In the genomic region with DNA sequence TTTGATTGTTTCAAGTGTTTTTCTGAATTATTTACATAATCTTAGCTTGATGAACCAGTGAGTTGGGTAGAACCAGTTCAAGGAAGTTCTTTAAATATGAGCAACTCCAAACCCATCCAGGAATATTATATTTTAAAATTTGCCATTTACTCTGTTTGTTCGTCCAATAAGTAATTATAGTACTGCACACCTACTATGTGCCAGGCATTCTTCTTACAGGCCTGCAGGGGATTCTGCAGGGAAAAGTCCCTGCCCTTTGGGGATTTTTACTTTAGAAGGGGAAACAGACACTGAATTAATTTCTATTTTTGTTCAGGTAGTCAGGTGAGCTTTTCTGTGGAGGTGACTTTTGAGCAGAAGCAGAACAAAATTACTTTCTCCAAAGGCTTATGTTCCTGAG, we compare ENCODE assay signal across 18 cellular contexts.
A peak's percentile ranks its signal among the peaks of the same experiment; 100 is the strongest.
DNase-seq lines count a peak whose midpoint lies in the region; ATAC-seq, FAIRE-seq and TF ChIP-seq lines count a peak whose summit lies in the region.
"Had no signal": no experiment of that assay in that cellular context is flagged by ENCODE, and none has a peak within 500 bp of the region (broad histone marks: within the 10 kb centered on the region; RNA-seq: fewer than 3 reads in every experiment).

No MANE protein-coding gene starts in this region.

- H3K4me1 Mint-ChIP-seq in activated CD8-positive, alpha-beta memory T cell treated with anti-CD3 and anti-CD28 coated beads, Interleukin-2, amount 10 ng/mL, durations not matched to agents 7 days and 5 days, result peaks cover 59% of the 10 kb centered on the region
- H3K4me1 Mint-ChIP-seq in activated naive CD8-positive, alpha-beta T cell treated with anti-CD3 and anti-CD28 coated beads for 36 hours, result peaks cover 58% of the 10 kb centered on the region
- peaks cover 54 to 55% of the 10 kb centered on the region in 2 donors for H3K4me1 Mint-ChIP-seq in natural killer cell treated with Interleukin-12 subunit alpha and Interleukin-12 subunit beta and Interleukin-15 and Interleukin-18, amount 100 ng/mL, for 72 hours (ENCODE audit: low read depth in 2 of 2)
- H3K4me1 Mint-ChIP-seq: brain had no signal

- peak; percentile 73 for FAIRE-seq in GM12892 (lab: Jason Lieb, UNC)
- FAIRE-seq: kidney, urothelium cell line had no signal

- no peak overlapping the region for H3K4me3 Mint-ChIP-seq in activated CD8-positive, alpha-beta memory T cell treated with anti-CD3 and anti-CD28 coated beads, Interleukin-2, amount 10 ng/mL, durations not matched to agents 7 days and 5 days
- H3K4me3 Mint-ChIP-seq in activated naive CD8-positive, alpha-beta T cell treated with anti-CD3 and anti-CD28 coated beads for 36 hours, result no peak overlapping the region
- peak overlapping the region; percentile 74 for H3K4me3 Mint-ChIP-seq in natural killer cell treated with Interleukin-12 subunit alpha and Interleukin-12 subunit beta and Interleukin-15 and Interleukin-18, amount 100 ng/mL, for 72 hours
- H3K4me3 Mint-ChIP-seq: brain had no signal

- CTCF ChIA-PET in activated CD8-positive, alpha-beta memory T cell treated with anti-CD3 and anti-CD28 coated beads, Interleukin-2, amount 10 ng/mL, durations not matched to agents 7 days and 5 days (lab: Charles Lee), result interaction anchor here (0.7 to 1.6 kb wide), 5 partner anchors 10 to 114 kb away, joined by 3 to 7 read pairs (median 3); no protein-coding TSS in a partner anchor

- no peaks in the 10 kb centered on the region for H3K9me3 Mint-ChIP-seq in activated CD8-positive, alpha-beta memory T cell treated with anti-CD3 and anti-CD28 coated beads, Interleukin-2, amount 10 ng/mL, durations not matched to agents 7 days and 5 days (ENCODE audit: low read depth)
- H3K9me3 Mint-ChIP-seq in activated naive CD8-positive, alpha-beta T cell treated with anti-CD3 and anti-CD28 coated beads for 36 hours, result no peaks in the 10 kb centered on the region
- no peaks in the 10 kb centered on the region for H3K9me3 Mint-ChIP-seq in natural killer cell treated with Interleukin-12 subunit alpha and Interleukin-12 subunit beta and Interleukin-15 and Interleukin-18, amount 100 ng/mL, for 72 hours
- H3K9me3 Mint-ChIP-seq: activated naive CD4-positive, alpha-beta T cell treated with anti-CD3 and anti-CD28 coated beads, Interleukin-2, amount 50 U/mL, for 24 hours; brain had no signal

- peak overlapping the region; percentile 92 for H3K27ac Mint-ChIP-seq in activated CD8-positive, alpha-beta memory T cell treated with anti-CD3 and anti-CD28 coated beads, Interleukin-2, amount 10 ng/mL, durations not matched to agents 7 days and 5 days
- peak overlapping the region; percentile 86 for H3K27ac Mint-ChIP-seq in activated naive CD8-positive, alpha-beta T cell treated with anti-CD3 and anti-CD28 coated beads for 36 hours
- H3K27ac Mint-ChIP-seq in natural killer cell treated with Interleukin-12 subunit alpha and Interleukin-12 subunit beta and Interleukin-15 and Interleukin-18, amount 100 ng/mL, for 72 hours, result peak overlapping the region; percentile 92 to 94
- H3K27ac Mint-ChIP-seq: brain had no signal

- H3K36me3 Mint-ChIP-seq in activated CD8-positive, alpha-beta memory T cell treated with anti-CD3 and anti-CD28 coated beads, Interleukin-2, amount 10 ng/mL, durations not matched to agents 7 days and 5 days, result peaks cover 72% of the 10 kb centered on the region
- peaks cover 50% of the 10 kb centered on the region for H3K36me3 Mint-ChIP-seq in activated naive CD8-positive, alpha-beta T cell treated with anti-CD3 and anti-CD28 coated beads for 36 hours
- peaks cover 35% of the 10 kb centered on the region for H3K36me3 Mint-ChIP-seq in natural killer cell treated with Interleukin-12 subunit alpha and Interleukin-12 subunit beta and Interleukin-15 and Interleukin-18, amount 100 ng/mL, for 72 hours
- H3K36me3 Mint-ChIP-seq: brain had no signal

- DNase-seq in activated CD8-positive, alpha-beta memory T cell treated with anti-CD3 and anti-CD28 coated beads, Interleukin-2, amount 10 ng/mL, durations not matched to agents 7 days and 5 days, result no peak
- no peak for DNase-seq in activated CD8-positive, alpha-beta memory T cell treated with anti-CD3 and anti-CD28 coated beads, Interleukin-2, amount 50 U/mL, for 48 hours
- DNase-seq in GM12892 (ENCODE audit: insufficient read length), result no peak
- DNase-seq in activated naive CD8-positive, alpha-beta T cell treated with anti-CD3 and anti-CD28 coated beads for 36 hours, result no peak
- DNase-seq in natural killer cell treated with Interleukin-12 subunit alpha and Interleukin-12 subunit beta and Interleukin-15 and Interleukin-18, amount 100 ng/mL, for 72 hours (ENCODE audit: low spot score), result no peak
- no peak for DNase-seq in NCI-H226
- DNase-seq in GM19238 (ENCODE audit: insufficient read length, low spot score), result no peak
- DNase-seq: effector memory CD4-positive, alpha-beta T cell; esophagus squamous epithelium; GDM1; kidney; NCI-H2081; NCI-H82; right cardiac atrium had no signal

- TF ChIP-seq POLR2A in GM12892 (IDR thresholded peaks at IDR 0.05; ENCODE audit: low read depth, low read length), result no peak

- ATAC-seq in activated CD8-positive, alpha-beta memory T cell treated with anti-CD3 and anti-CD28 coated beads, Interleukin-2, amount 10 ng/mL, durations not matched to agents 7 days and 5 days, result no peak
- ATAC-seq in natural killer cell treated with Interleukin-12 subunit alpha and Interleukin-12 subunit beta and Interleukin-15 and Interleukin-18, amount 100 ng/mL, for 72 hours, result no peak
- no peak for ATAC-seq in GM21360 (IDR thresholded peaks at IDR 0.05; ENCODE audit: unreplicated experiment)
- ATAC-seq: right cardiac atrium had no signal

- H3K27me3 Mint-ChIP-seq in activated CD8-positive, alpha-beta memory T cell treated with anti-CD3 and anti-CD28 coated beads, Interleukin-2, amount 10 ng/mL, durations not matched to agents 7 days and 5 days, result no peaks in the 10 kb centered on the region
- no peaks in the 10 kb centered on the region for H3K27me3 Mint-ChIP-seq in activated naive CD8-positive, alpha-beta T cell treated with anti-CD3 and anti-CD28 coated beads for 36 hours
- H3K27me3 Mint-ChIP-seq in natural killer cell treated with Interleukin-12 subunit alpha and Interleukin-12 subunit beta and Interleukin-15 and Interleukin-18, amount 100 ng/mL, for 72 hours, result no peaks in the 10 kb centered on the region
- H3K27me3 Mint-ChIP-seq: activated naive CD4-positive, alpha-beta T cell treated with anti-CD3 and anti-CD28 coated beads, Interleukin-2, amount 50 U/mL, for 24 hours had no signal
